ENCODE assay signal across 23 cellular contexts in genomic region chr2:187985923-187986322, GRCh38.
DNase-seq lines count a peak whose midpoint lies in the region; ATAC-seq, FAIRE-seq and TF ChIP-seq lines count a peak whose summit lies in the region.
"Had no signal": no experiment of that assay in that cellular context is flagged by ENCODE, and none has a peak within 500 bp of the region (broad histone marks: within the 10 kb centered on the region; RNA-seq: fewer than 3 reads in every experiment).

No MANE protein-coding gene starts in this region.

- intact Hi-C loops in aorta (cut with DNase I): no loop called here

- H3K56ac ChIP-seq in H1 (replicated peaks; ENCODE audit: insufficient read length, low read depth, low read length): no peak overlapping the region

- POLR2A ChIA-PET in H1 (lab: Charles Lee; ENCODE audit: partially characterized antibody): interaction anchor here (0.7 to 1.9 kb wide), 2 partner anchors 47 to 54 kb away, joined by 3 to 10 read pairs; no protein-coding TSS in a partner anchor

- H2BK120ac ChIP-seq in H1 (replicated peaks; ENCODE audit: low read depth, low read length): no peak overlapping the region

- H3K79me2 ChIP-seq in H1 (ENCODE audit: control insufficient read depth in 1 of 2, insufficient read depth in 2 of 2, low read length in 2 of 2): no peaks in the 10 kb centered on the region

- H3K4ac ChIP-seq in H1 (replicated peaks; ENCODE audit: insufficient read length, low read depth, low read length): no peak overlapping the region

- no peaks in the 10 kb centered on the region for H3K23me2 ChIP-seq in H1 (ENCODE audit: low read depth, low read length)

- H2BK12ac ChIP-seq in H1 (ENCODE audit: low read depth, low read length): no peak overlapping the region

- H2AK5ac ChIP-seq in H1 (ENCODE audit: low read depth, low read length): no peak overlapping the region

- no peak overlapping the region for H4K8ac ChIP-seq in H1 (ENCODE audit: extremely low read depth, insufficient read depth, low read length)

- WGBS in H1 (ENCODE audit: extremely low coverage in 1 of 2, insufficient coverage in 1 of 2, insufficient read length in 1 of 2, insufficient replicate concordance in 2 of 2, low coverage in 1 of 2, low lambda C conversion rate in 2 of 2, missing lambda C conversion rate in 1 of 2), 2 experiments: 80% methylated on average over 4 of the region's 4 CpGs; no CpG with 5 or more reads in 1 of the 2 experiments
- whole genome bisulfite sequencing in aorta, 2 donors: 22 to 23% methylated on average over 4 of the region's 4 CpGs

- 0 out of 2 replicates have a peak overlapping the region, but pooled peaks have one; percentile 20 for H2BK5ac ChIP-seq in H1 (ENCODE audit: low read depth, low read length)

- H4K91ac ChIP-seq in H1 (replicated peaks; ENCODE audit: insufficient read length, low read length): no peak overlapping the region

- no peak overlapping the region for H2BK20ac ChIP-seq in H1 (ENCODE audit: low read length)

- H3K27me3 ChIP-seq in H1 (replicated peaks in 1 of 4; ENCODE audit: control insufficient read depth in 3 of 4, extremely low read depth in 1 of 4, insufficient read depth in 3 of 4, low read length in 3 of 4): no peaks in the 10 kb centered on the region
- no peaks in the 10 kb centered on the region for H3K27me3 ChIP-seq in neuron (ENCODE audit: insufficient read depth, low read length)
- no peaks in the 10 kb centered on the region for H3K27me3 ChIP-seq in aorta (ENCODE audit: control insufficient read depth in 1 of 2, insufficient read depth in 2 of 2, low read length in 1 of 2)
- H3K27me3 ChIP-seq: ascending aorta, gastroesophageal sphincter, left lung, thyroid gland had no signal

- H3K4me2 ChIP-seq in H1 (ENCODE audit: insufficient read depth in 1 of 2, low read depth in 2 of 2, low read length in 2 of 2): 0 out of 4 replicates have a peak overlapping the region, but pooled peaks of 1 of the 2 experiments have one; percentile 1

- CTCF ChIA-PET in H1 (lab: Charles Lee; ENCODE audit: partially characterized antibody): no interaction called here

- no peak overlapping the region for H2BK15ac ChIP-seq in H1 (ENCODE audit: low read length)

- no peak overlapping the region for H3K9ac ChIP-seq in H1 (replicated peaks in 1 of 4; ENCODE audit: extremely low read depth in 1 of 4, low read depth in 3 of 4, low read length in 3 of 4)

- H3K9me3 ChIP-seq in H1 (ENCODE audit: insufficient read depth in 2 of 2, low read depth in 1 of 2, low read length in 1 of 2) (no peaks in the 10 kb centered on the region), neuron (ENCODE audit: low read length) (no peaks in the 10 kb centered on the region), aorta (ENCODE audit: control insufficient read depth, low read length) (no peaks in the 10 kb centered on the region)
- H3K9me3 ChIP-seq: ascending aorta, gastroesophageal sphincter, left lung, thyroid gland had no signal

- no peak for TF ChIP-seq EP300 in H1 (IDR thresholded peaks at IDR 0.05; ENCODE audit: borderline replicate concordance in 1 of 2, low read depth in 2 of 2, low read length in 2 of 2)

- H3K14ac ChIP-seq in H1 (ENCODE audit: insufficient read length): no peak overlapping the region

- H2AFZ ChIP-seq in H1 (ENCODE audit: low read length) (0 out of 2 replicates have a peak overlapping the region, but pooled peaks have one; percentile 7), neuron (ENCODE audit: low read depth, low read length) (peak overlapping the region; percentile 54)

- H3K4me1 ChIP-seq in H1 (replicated peaks in 1 of 4; ENCODE audit: control insufficient read depth in 3 of 4, insufficient read depth in 4 of 4, low read length in 3 of 4) (peaks cover 0 to 12% (median 7%) of the 10 kb centered on the region in 4 experiments; a peak in 5 of 7 replicates), neuron (ENCODE audit: insufficient read depth, low read length) (no peaks in the 10 kb centered on the region), aorta (ENCODE audit: control insufficient read depth in 1 of 2, insufficient read depth in 2 of 2, low read length in 2 of 2) (peaks cover 0 to 2% of the 10 kb centered on the region in 2 donors)
- H3K4me1 ChIP-seq: thyroid gland had no signal

- H3K18ac ChIP-seq in H1 (ENCODE audit: extremely low read depth, low read length): no peak overlapping the region

- H3K79me1 ChIP-seq in H1 (ENCODE audit: low read depth, low read length): no peaks in the 10 kb centered on the region

- H3K36me3 ChIP-seq in H1 (ENCODE audit: control insufficient read depth in 2 of 4, insufficient read depth in 4 of 4, low read length in 3 of 4) (no peaks in the 10 kb centered on the region), neuron (ENCODE audit: insufficient read depth, low read length) (no peaks in the 10 kb centered on the region), aorta (ENCODE audit: control insufficient read depth in 1 of 2, insufficient read depth in 2 of 2, low read length in 1 of 2) (no peaks in the 10 kb centered on the region)
- H3K36me3 ChIP-seq: ascending aorta, gastroesophageal sphincter, left lung, thyroid gland had no signal

- TF ChIP-seq POLR2A in H1 (IDR thresholded peaks at IDR 0.05; ENCODE audit: control extremely low read depth in 1 of 2, low read depth in 2 of 2, low read length in 2 of 2): no peak

- H4K5ac ChIP-seq in H1 (ENCODE audit: insufficient read length, low read depth, low read length): no peak overlapping the region

- no peak overlapping the region for H3K23ac ChIP-seq in H1 (ENCODE audit: insufficient read length)

- DNase-seq in DMS 273 (lab: John Stamatoyannopoulos, UW; ENCODE audit: unreplicated experiment): peak; percentile 9
- no peak for DNase-seq in DMS 273 treated with DMSO at 0.1 percent for 48 hours (lab: John Stamatoyannopoulos, UW)
- DNase-seq in NCI-H774 (lab: John Stamatoyannopoulos, UW): peak; percentile 8
- DNase-seq in H1 (ENCODE audit: low read depth in 1 of 2, low spot score in 2 of 2): no peak
- DNase-seq in middle frontal gyrus (ENCODE audit: extremely low spot score, low spot score): no peak
- no peak for DNase-seq in coronary artery (ENCODE audit: low spot score)
- no peak for DNase-seq in aorta
- DNase-seq: 8988T; activated naive CD4-positive, alpha-beta T cell treated with Interleukin-2 at 50 U/mL for 16 hours; KG1; left lung; NCI-H1092 treated with DMSO at 0.1 percent for 48 hours; NCI-H2171; NCI-H82; retina; thyroid gland had no signal

- no peaks in the 10 kb centered on the region for H4K20me1 ChIP-seq in H1 (replicated peaks in 1 of 2; ENCODE audit: control insufficient read depth in 1 of 2, insufficient read depth in 2 of 2, low read length in 2 of 2)

- no peak for TF ChIP-seq RAD21 in H1 (IDR thresholded peaks at IDR 0.05 in 1 of 2, conservative IDR thresholded peaks at IDR 0.05 in 1 of 2; ENCODE audit: low read depth in 2 of 2, low read length in 2 of 2)

- H3K27ac ChIP-seq in H1 (ENCODE audit: low read depth, low read length): no peak overlapping the region
- H3K27ac ChIP-seq in coronary artery: no peak overlapping the region
- no peak overlapping the region for H3K27ac ChIP-seq in aorta (ENCODE audit: low read depth in 1 of 2, low read length in 2 of 2)
- H3K27ac ChIP-seq: ascending aorta, gastroesophageal sphincter, HL-60, left lung, thyroid gland had no signal

- H3K4me3 ChIP-seq in H1 (ENCODE audit: extremely low read depth in 1 of 4, insufficient read depth in 2 of 4, low read depth in 3 of 4, low read length in 4 of 4): no peak overlapping the region
- no peak overlapping the region for H3K4me3 ChIP-seq in neuron (ENCODE audit: low read length)
- H3K4me3 ChIP-seq in coronary artery: no peak overlapping the region
- no peak overlapping the region for H3K4me3 ChIP-seq in aorta (ENCODE audit: low read length in 2 of 2)
- H3K4me3 ChIP-seq: ascending aorta, gastroesophageal sphincter, left lung, thyroid gland had no signal

- FAIRE-seq in H1 (lab: Jason Lieb, UNC): no peak
- FAIRE-seq: colon had no signal

- TF ChIP-seq CTCF in H1 (IDR thresholded peaks at IDR 0.05; ENCODE audit: control extremely low read depth in 1 of 3, insufficient read depth in 1 of 3, low read depth in 1 of 3, low read length in 3 of 3) (no peak), coronary artery (IDR thresholded peaks at IDR 0.05) (no peak)

- no peak for ATAC-seq in aorta (ENCODE audit: low FRiP score)
- ATAC-seq: gastroesophageal sphincter; left lung; SK-N-SH treated with all-trans-retinoic acid at 6 μM for 48 hours; stimulated activated memory B cell treated with anti-CD40 and anti-IgM and Interleukin-4, amounts not matched to agents 10 μg/mL and 1 μg/mL and 100 μg/mL, for 72 hours had no signal

TF ChIP-seq in H1, 55 proteins besides CTCF, POLR2A, EP300 and RAD21:
- TF ChIP-seq MAFK (IDR thresholded peaks at IDR 0.05; ENCODE audit: low read depth, low read length) (peak; percentile 76; the same call in 1 of the 2 replicates), BACH1 (IDR thresholded peaks at IDR 0.05; ENCODE audit: low read length) (peak; percentile 86), JUN (IDR thresholded peaks at IDR 0.05; ENCODE audit: low read depth, low read length) (no peak), TEAD4 (IDR thresholded peaks at IDR 0.05; ENCODE audit: low read depth, low read length) (no peak), CREB1 (IDR thresholded peaks at IDR 0.05) (no peak), CBX5 (IDR thresholded peaks at IDR 0.05; ENCODE audit: low read depth, low read length) (no peak), RFX5 (IDR thresholded peaks at IDR 0.05; ENCODE audit: borderline replicate concordance, low read depth, low read length) (no peak), SIX5 (IDR thresholded peaks at IDR 0.05; ENCODE audit: low read depth, low read length) (no peak), SAP30 (IDR thresholded peaks at IDR 0.05; ENCODE audit: insufficient read depth, insufficient replicate concordance, low read length) (no peak), ZNF274 (IDR thresholded peaks at IDR 0.05; ENCODE audit: borderline replicate concordance, extremely low read depth, low read length) (no peak)

Comparison
In these comparisons a context has a peak if more than half of its experiments do, and no peak if none do; other contexts are left out.
1. DNase-seq: peak in DMS 273 (single experiment) and NCI-H774 (single experiment); none in DMS 273 treated with DMSO at 0.1 percent for 48 hours (single experiment), H1 (0 of 2), middle frontal gyrus (single experiment), coronary artery (single experiment) and aorta (0 of 2).